Comparison of ENCODE assay signal across 28 cellular contexts in genomic region chr7:96400001-96400400, GRCh38.
"Had no signal": no experiment of that assay in that cellular context is flagged by ENCODE, and none has a peak within 500 bp of the region (broad histone marks: within the 10 kb centered on the region; RNA-seq: fewer than 3 reads in every experiment).

No MANE protein-coding gene starts in this region.

- H3K4me3 ChIP-seq: left ventricle myocardium inferior, lung, mucosa of descending colon, ovary, right atrium auricular region, right lobe of liver, smooth muscle cell, stomach, testis, thyroid gland, transverse colon, upper lobe of left lung, vagina had no signal

- H3K9me3 Mint-ChIP-seq: natural killer cell treated with Interleukin-12 subunit alpha and Interleukin-12 subunit beta and Interleukin-15 and Interleukin-18, amount 100 ng/mL, for 72 hours had no signal

- H3K36me3 Mint-ChIP-seq: immature natural killer cell; naive thymus-derived CD4-positive, alpha-beta T cell; stimulated activated naive B cell treated with anti-CD40 and anti-IgM and Interleukin-4, amounts not matched to agents 10 μg/mL and 1 μg/mL and 100 μg/mL, for 72 hours had no signal

- DNase-seq: hypothalamus; immature natural killer cell; kidney; left ventricle myocardium inferior; midbrain; mucosa of descending colon; naive thymus-derived CD4-positive, alpha-beta T cell; ovary; right lobe of liver; stimulated activated CD4-positive, alpha-beta T cell treated with anti-CD3 and anti-CD28 coated beads, Interleukin-1b, Interleukin-23, amount 100 ng/mL, for 48 hours; stimulated activated CD4-positive, alpha-beta T cell treated with anti-CD3 and anti-CD28 coated beads, Interleukin-2, amount 100 ng/mL, for 48 hours; stimulated activated CD4-positive, alpha-beta T cell treated with anti-CD3 and anti-CD28 coated beads, Interleukin-4, amount 100 ng/mL, for 4 hours; stimulated activated CD8-positive, alpha-beta memory T cell treated with anti-CD3 and anti-CD28 coated beads, Interleukin-4, amount 100 ng/mL, for 48 hours; stimulated activated naive B cell treated with anti-CD40 and anti-IgM and Interleukin-4, amounts not matched to agents 10 μg/mL and 1 μg/mL and 100 μg/mL, for 72 hours; stimulated activated naive CD8-positive, alpha-beta T cell treated with anti-CD3 and anti-CD28 coated beads, Interleukin-15, Interleukin-2, amounts not matched to agents 100 U/mL and 50 U/mL, for 24 hours; stomach; testis; thyroid gland; transverse colon; upper lobe of left lung had no signal

- H3K27me3 Mint-ChIP-seq: progenitor cell of endocrine pancreas had no signal

- H3K27ac ChIP-seq: left ventricle myocardium inferior, ovary, right atrium auricular region, stomach, testis, thyroid gland, transverse colon, upper lobe of left lung, vagina had no signal

- H3K4me1 Mint-ChIP-seq: immature natural killer cell; memory B cell; naive thymus-derived CD4-positive, alpha-beta T cell; stimulated activated naive B cell treated with anti-CD40 and anti-IgM and Interleukin-4, amounts not matched to agents 10 μg/mL and 1 μg/mL and 100 μg/mL, for 72 hours had no signal

- H3K27me3 ChIP-seq: ovary, right atrium auricular region, right lobe of liver, stomach, testis, thyroid gland, transverse colon, upper lobe of left lung, vagina had no signal

- FAIRE-seq: islet of Langerhans, kidney had no signal

- H3K36me3 ChIP-seq: left ventricle myocardium inferior, ovary, right atrium auricular region, right lobe of liver, stomach, thyroid gland, transverse colon, upper lobe of left lung, vagina had no signal

- H3K27ac Mint-ChIP-seq: immature natural killer cell; memory B cell; naive thymus-derived CD4-positive, alpha-beta T cell; natural killer cell treated with Interleukin-12 subunit alpha and Interleukin-12 subunit beta and Interleukin-15 and Interleukin-18, amount 100 ng/mL, for 72 hours; progenitor cell of endocrine pancreas; stimulated activated naive B cell treated with anti-CD40 and anti-IgM and Interleukin-4, amounts not matched to agents 10 μg/mL and 1 μg/mL and 100 μg/mL, for 72 hours had no signal

- H3K4me3 Mint-ChIP-seq: immature natural killer cell; memory B cell; naive thymus-derived CD4-positive, alpha-beta T cell; natural killer cell treated with Interleukin-12 subunit alpha and Interleukin-12 subunit beta and Interleukin-15 and Interleukin-18, amount 100 ng/mL, for 72 hours; stimulated activated naive B cell treated with anti-CD40 and anti-IgM and Interleukin-4, amounts not matched to agents 10 μg/mL and 1 μg/mL and 100 μg/mL, for 72 hours had no signal

- ATAC-seq: naive thymus-derived CD4-positive, alpha-beta T cell; natural killer cell treated with Interleukin-12 subunit alpha and Interleukin-12 subunit beta and Interleukin-15 and Interleukin-18, amount 100 ng/mL, for 72 hours; stimulated activated naive B cell treated with anti-CD40 and anti-IgM and Interleukin-4, amounts not matched to agents 10 μg/mL and 1 μg/mL and 100 μg/mL, for 72 hours; stimulated activated naive CD8-positive, alpha-beta T cell treated with anti-CD3 and anti-CD28 coated beads, Interleukin-15, Interleukin-2, amounts not matched to agents 100 U/mL and 50 U/mL, for 24 hours had no signal

- H3K4me1 ChIP-seq: right atrium auricular region, testis, transverse colon, upper lobe of left lung, vagina had no signal
